In genomic region chr4:186557486-186557885, GRCh38 we compare ENCODE assay signal across 14 cellular contexts. TPM values are rescaled to one million over a fixed set of nuclear protein-coding genes. Genes with fewer than 3 reads are reported as not detected.
DNase-seq lines count a peak whose midpoint lies in the region; ATAC-seq lines count a peak whose summit lies in the region.
"Had no signal": no experiment of that assay in that cellular context is flagged by ENCODE, and none has a peak within 500 bp of the region (broad histone marks: within the 10 kb centered on the region; RNA-seq: fewer than 3 reads in every experiment).

No MANE protein-coding gene starts in this region.

- DNase-seq in GM04504 (ENCODE audit: low read depth) = peak; percentile 39
- peak; percentile 73 for DNase-seq in NCI-H69 (lab: John Stamatoyannopoulos, UW)
- DNase-seq in fibroblast of peridontal ligament (ENCODE audit: extremely low read depth) = peak; percentile 60
- no peak for DNase-seq in inferior parietal cortex (ENCODE audit: extremely low spot score)
- DNase-seq: activated naive CD4-positive, alpha-beta T cell; Caco-2; nucleus accumbens; SK-N-SH; WERI-Rb-1 had no signal

- peaks cover 22% of the 10 kb centered on the region for H3K27me3 ChIP-seq in skeletal muscle satellite cell (ENCODE audit: control insufficient read depth, insufficient read depth, low read length)

- H3K9me3 ChIP-seq in skeletal muscle satellite cell (replicated peaks; ENCODE audit: low read length) = no peaks in the 10 kb centered on the region
- H3K9me3 ChIP-seq: Caco-2, SK-N-SH had no signal

- H3K9ac ChIP-seq in skeletal muscle satellite cell (ENCODE audit: low read depth, low read length) = no peak overlapping the region
- H3K9ac ChIP-seq: SK-N-SH had no signal

- no peaks in the 10 kb centered on the region for H3K36me3 ChIP-seq in skeletal muscle satellite cell (ENCODE audit: insufficient read depth, low read length)
- H3K36me3 ChIP-seq: WERI-Rb-1 had no signal

- H3K4me1 ChIP-seq in skeletal muscle satellite cell (ENCODE audit: control insufficient read depth, insufficient read depth, low read length) = peaks cover 18% of the 10 kb centered on the region
- H3K4me1 ChIP-seq: Caco-2 had no signal

- ATAC-seq in GM21381 (IDR thresholded peaks at IDR 0.05; ENCODE audit: unreplicated experiment) (no peak), HG03457 (IDR thresholded peaks at IDR 0.05; ENCODE audit: unreplicated experiment) (no peak)

- H3K4me2 ChIP-seq in skeletal muscle satellite cell (ENCODE audit: low read length) = peak overlapping the region; percentile 35
- H3K4me2 ChIP-seq: SK-N-SH had no signal

- H3K4me3 ChIP-seq in skeletal muscle satellite cell (ENCODE audit: low read length) = no peak overlapping the region

RNA-seq across cellular contexts. Expression of gene MTNR1A, which starts 2.1 kb away (rescaled TPM):
- not detected in 2 replicates for total RNA-seq in skeletal muscle satellite cell (2012; rRNA removed)
- total RNA-seq: Caco-2, epithelial cell of proximal tubule, subcutaneous adipose tissue had no signal
